Comparison of ENCODE assay signal across 9 cellular contexts in genomic region chr4:76301068-76301774, GRCh38. TPM values are rescaled to one million over a fixed set of nuclear protein-coding genes. Genes with fewer than 3 reads are reported as not detected.
A peak's percentile ranks its signal among the peaks of the same experiment; 100 is the strongest.
DNase-seq lines count a peak whose midpoint lies in the region; ATAC-seq, FAIRE-seq and TF ChIP-seq lines count a peak whose summit lies in the region.
"Had no signal": no experiment of that assay in that cellular context is flagged by ENCODE, and none has a peak within 500 bp of the region (broad histone marks: within the 10 kb centered on the region; RNA-seq: fewer than 3 reads in every experiment).

No MANE protein-coding gene starts in this region.

- intact Hi-C loops in colonic mucosa (cut with DNase I) (no loop called here), pancreas (cut with DNase I) (loop anchor here in 1 of 3 donors (10.0 kb wide), 1 partner anchor 46 kb away; the partner anchor contains the start of gene FAM47E)

- no peak for FAIRE-seq in pancreas (lab: Jason Lieb, UNC)

- no peak overlapping the region for H3K4me3 ChIP-seq in colonic mucosa
- H3K4me3 ChIP-seq in pancreas: no peak overlapping the region

- peaks cover 10% of the 10 kb centered on the region for H3K36me3 Mint-ChIP-seq in nephron progenitor cell (ENCODE audit: low read depth)

- no peak for TF ChIP-seq CTCF in colonic mucosa (IDR thresholded peaks at IDR 0.05)
- no peak for TF ChIP-seq CTCF in pancreas (IDR thresholded peaks at IDR 0.05)
- no peak for TF ChIP-seq CTCF in nephron progenitor cell (IDR thresholded peaks at IDR 0.05)

- peaks cover 36% of the 10 kb centered on the region for H3K9me3 Mint-ChIP-seq in nephron progenitor cell

- H3K27me3 ChIP-seq in colonic mucosa: no peaks in the 10 kb centered on the region
- H3K27me3 ChIP-seq in pancreas: no peaks in the 10 kb centered on the region

- ATAC-seq in GM19324 (IDR thresholded peaks at IDR 0.05; ENCODE audit: low FRiP score, unreplicated experiment) (peak; percentile 100), HG03159 (IDR thresholded peaks at IDR 0.05; ENCODE audit: unreplicated experiment) (peak; percentile 97), pancreas (peak; percentile 63 to 82 (median 72))

- no peak overlapping the region for H3K27ac Mint-ChIP-seq in nephron progenitor cell

- peaks cover 28% of the 10 kb centered on the region for H3K27me3 Mint-ChIP-seq in nephron progenitor cell (ENCODE audit: low read depth, poor library complexity)

- no peaks in the 10 kb centered on the region for H3K9me3 ChIP-seq in colonic mucosa
- H3K9me3 ChIP-seq in pancreas: no peaks in the 10 kb centered on the region

- H3K4me3 Mint-ChIP-seq in nephron progenitor cell: no peak overlapping the region

- DNase-seq in DMS53 treated with DMSO at 0.1 percent for 48 hours (lab: John Stamatoyannopoulos, UW; ENCODE audit: unreplicated experiment): peak; percentile 75
- DNase-seq in OCI-M1 (lab: John Stamatoyannopoulos, UW): peak; percentile 96
- DNase-seq in colonic mucosa: no peak
- peak in 3 of 6 donors; percentile 30 to 47 (median 43) for DNase-seq in pancreas
- DNase-seq in D341Med (ENCODE audit: low spot score): no peak
- DNase-seq in nephron progenitor cell: no peak

- peaks cover 20% of the 10 kb centered on the region for H3K4me1 Mint-ChIP-seq in nephron progenitor cell

- H3K36me3 ChIP-seq in colonic mucosa (no peaks in the 10 kb centered on the region), pancreas (no peaks in the 10 kb centered on the region)

- 66 to 71% methylated on average over 4 of the region's 4 CpGs for WGBS in pancreas, 2 donors

- peaks cover 3% of the 10 kb centered on the region for H3K4me1 ChIP-seq in colonic mucosa
- H3K4me1 ChIP-seq in pancreas: peaks cover 20 to 40% (median 21%) of the 10 kb centered on the region in 3 donors

- H3K9ac ChIP-seq in colonic mucosa (ENCODE audit: low read depth in 2 of 2, low read length in 2 of 2): no peak overlapping the region

- peak overlapping the region; percentile 15 for H3K27ac ChIP-seq in colonic mucosa
- peak overlapping the region; percentile 6 to 92 (median 68) for H3K27ac ChIP-seq in pancreas

RNA-seq across cellular contexts. Expression of gene STBD1, which starts 5.3 kb away (rescaled TPM):
- total RNA-seq in colonic mucosa (10 to 100 TPM; 11.8 to 39.2 TPM), pancreas (1 to 10 TPM; 1.7 to 6.5 (median 2.6) TPM)
- 1 to 10 TPM; 3.6 to 5.0 TPM for polyA plus RNA-seq in pancreas

RNA-seq across cellular contexts. Expression of gene FAM47E, which starts 49.7 kb away (rescaled TPM):
- total RNA-seq in colonic mucosa (1 to 10 TPM; 3.9 to 4.8 TPM), pancreas (10 to 100 TPM in 2 of 6 donors, 1 to 10 TPM in 4; 3.6 to 11.5 (median 7.3) TPM)
- 10 to 100 TPM; 13.1 to 14.8 TPM for polyA plus RNA-seq in pancreas
- total RNA-seq: T-helper 2 cell treated with Interferon-gamma antibody and Interleukin-4, amounts not matched to agents 100 ng/mL and 5 ng/mL, for 36 hours had no signal

Comparison
In these comparisons a context has a peak if more than half of its experiments do, and no peak if none do; other contexts are left out.
1. DNase-seq: peak in DMS53 treated with DMSO at 0.1 percent for 48 hours (single experiment) and OCI-M1 (single experiment); none in colonic mucosa (single experiment), D341Med (single experiment) and nephron progenitor cell (single experiment).
2. Peak in every context shown above with its lines, with median percentiles within 50 percentile points of each other: ATAC-seq.